ENCODE assay signal across 8 cellular contexts in the genomic region with DNA sequence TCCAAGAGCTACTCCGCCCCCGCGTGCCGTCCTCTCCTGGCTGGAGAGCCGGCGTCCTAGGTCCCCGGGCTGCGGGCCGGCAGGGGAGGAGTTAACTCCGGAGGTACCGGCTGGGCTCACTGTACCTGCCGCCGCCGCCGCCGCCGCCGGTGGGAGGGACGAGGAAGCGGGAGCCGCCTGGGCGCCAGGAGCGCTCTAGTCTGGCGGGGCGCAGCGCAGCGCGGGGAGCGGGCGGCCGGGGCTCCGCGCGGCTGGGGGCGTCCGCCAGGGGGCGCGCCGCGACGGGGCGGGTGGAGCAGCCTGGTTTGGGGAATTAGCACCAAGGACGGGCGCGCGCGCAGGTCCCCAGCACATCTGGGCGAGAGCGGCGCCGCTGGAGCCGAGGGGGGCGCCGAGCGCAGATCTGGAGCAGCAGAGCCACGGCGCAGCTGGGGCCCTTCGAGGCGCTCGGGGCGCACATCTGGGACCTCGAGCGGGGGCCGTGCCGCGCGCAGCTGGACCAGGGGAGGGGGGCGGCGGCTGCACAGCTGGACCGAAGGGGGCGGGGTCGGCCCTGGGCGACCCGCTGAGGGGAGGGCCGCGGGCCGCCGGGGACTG. TPM values are rescaled to one million over a fixed set of nuclear protein-coding genes. Genes with fewer than 3 reads are reported as not detected.
DNase-seq lines count a peak whose midpoint lies in the region; ATAC-seq and TF ChIP-seq lines count a peak whose summit lies in the region.

Gene NXPH3, plus strand, starts transcription at position 348 of the 597 bp plus-strand sequence. CDS start 349 bp downstream, outside the sequence.

- H3K4me1 Mint-ChIP-seq in activated T-helper 17 cell treated with anti-CD3 and anti-CD28 coated beads, Interleukin-2, amount 50 U/mL, for 72 hours: no peaks in the 10 kb centered on the region

- H3K27me3 Mint-ChIP-seq in activated T-helper 17 cell treated with anti-CD3 and anti-CD28 coated beads, Interleukin-2, amount 50 U/mL, for 72 hours: peaks cover 28% of the 10 kb centered on the region

- no peaks in the 10 kb centered on the region for H3K9me3 Mint-ChIP-seq in activated T-helper 17 cell treated with anti-CD3 and anti-CD28 coated beads, Interleukin-2, amount 50 U/mL, for 72 hours

- H3K36me3 ChIP-seq in ACC112 (ENCODE audit: insufficient read depth, low read length) (no peaks in the 10 kb centered on the region), osteoblast (ENCODE audit: insufficient read depth, low read length) (no peaks in the 10 kb centered on the region), upper lobe of left lung (no peaks in the 10 kb centered on the region)

- TF ChIP-seq POLR2A in upper lobe of left lung (IDR thresholded peaks at IDR 0.05): no peak

- H3K4me1 ChIP-seq in ACC112 (ENCODE audit: control insufficient read depth, insufficient read depth, low read length, unreplicated experiment) (peaks cover 10% of the 10 kb centered on the region), foreskin keratinocyte (no peaks in the 10 kb centered on the region), osteoblast (ENCODE audit: insufficient read depth, low read length) (peaks cover 3% of the 10 kb centered on the region), upper lobe of left lung (peaks cover 25 to 46% (median 30%) of the 10 kb centered on the region in 4 donors)

- peak; percentile 45 for DNase-seq in OCI-M1 (lab: John Stamatoyannopoulos, UW)
- DNase-seq in foreskin keratinocyte: peak in 1 of 2 donors; percentile 30
- peak; percentile 97 for DNase-seq in osteoblast (ENCODE audit: insufficient read length, low spot score, missing footprints)
- peak; percentile 67 to 96 for DNase-seq in upper lobe of left lung

- H3K79me2 ChIP-seq in ACC112 (ENCODE audit: control insufficient read depth, insufficient read depth, low read length, unreplicated experiment) (no peaks in the 10 kb centered on the region), osteoblast (ENCODE audit: insufficient read depth, low read length) (no peaks in the 10 kb centered on the region)

- 1 to 2% methylated on average over 19 to 28 of the region's 78 CpGs for WGBS in upper lobe of left lung, 2 donors

- H4K20me1 ChIP-seq in osteoblast (ENCODE audit: insufficient read depth, low read length): no peaks in the 10 kb centered on the region

- H3K27me3 ChIP-seq in ACC112 (ENCODE audit: insufficient read depth, low read length) (peaks cover 17% of the 10 kb centered on the region; the same call in 1 of the 2 replicates), foreskin keratinocyte (peaks cover 38% of the 10 kb centered on the region), osteoblast (ENCODE audit: insufficient read depth, low read length) (peaks cover 18% of the 10 kb centered on the region), upper lobe of left lung (peaks cover 0 to 13% (median 0%) of the 10 kb centered on the region in 4 donors)

- no peak within 1 kb of the TSS for H3K27ac Mint-ChIP-seq in activated T-helper 17 cell treated with anti-CD3 and anti-CD28 coated beads, Interleukin-2, amount 50 U/mL, for 72 hours

- peak within 1 kb of the TSS; percentile 59 for H2AFZ ChIP-seq in ACC112 (ENCODE audit: low read length, unreplicated experiment)
- H2AFZ ChIP-seq in osteoblast (ENCODE audit: low read length): peak within 1 kb of the TSS; percentile 80

- H3K36me3 Mint-ChIP-seq in activated T-helper 17 cell treated with anti-CD3 and anti-CD28 coated beads, Interleukin-2, amount 50 U/mL, for 72 hours (ENCODE audit: low read depth): no peaks in the 10 kb centered on the region

- no peak for TF ChIP-seq EP300 in upper lobe of left lung (IDR thresholded peaks at IDR 0.05)

- H3K4me3 Mint-ChIP-seq in activated T-helper 17 cell treated with anti-CD3 and anti-CD28 coated beads, Interleukin-2, amount 50 U/mL, for 72 hours: peak within 1 kb of the TSS; percentile 51

- H3K4me2 ChIP-seq in osteoblast (ENCODE audit: insufficient read depth, low read length): peak within 1 kb of the TSS; percentile 90

- ATAC-seq in GM21825 (IDR thresholded peaks at IDR 0.05; ENCODE audit: unreplicated experiment) (peak; percentile 39), foreskin keratinocyte (peak; percentile 73), upper lobe of left lung (ENCODE audit: low FRiP score in 2 of 2) (peak in 1 of 2 donors; percentile 80), HG02884 (IDR thresholded peaks at IDR 0.05; ENCODE audit: unreplicated experiment) (no peak)
- peak; percentile 81 for ATAC-seq in activated T-helper 17 cell treated with anti-CD3 and anti-CD28 coated beads, Interleukin-2, amount 50 U/mL, for 72 hours (replicated peaks)

- TF ChIP-seq CTCF in foreskin keratinocyte (conservative IDR thresholded peaks at IDR 0.05) (peak; percentile 78), osteoblast (IDR thresholded peaks at IDR 0.05; ENCODE audit: extremely low read depth, low read depth, low read length) (no peak), upper lobe of left lung (IDR thresholded peaks at IDR 0.05) (peak; percentile 80 to 97 (median 94))

- no peak within 1 kb of the TSS for H3K27ac ChIP-seq in ACC112 (ENCODE audit: low read depth, low read length)
- no peak within 1 kb of the TSS for H3K27ac ChIP-seq in foreskin keratinocyte
- H3K27ac ChIP-seq in osteoblast (ENCODE audit: low read depth, low read length): no peak within 1 kb of the TSS
- peak within 1 kb of the TSS in 3 of 4 donors; percentile 77 to 84 (median 80) for H3K27ac ChIP-seq in upper lobe of left lung

- no peaks in the 10 kb centered on the region for H3K9me3 ChIP-seq in osteoblast (ENCODE audit: low read depth, low read length)
- H3K9me3 ChIP-seq in upper lobe of left lung: no peaks in the 10 kb centered on the region

- H3K4me3 ChIP-seq in ACC112 (ENCODE audit: low read depth, low read length) (peak within 1 kb of the TSS; percentile 83), osteoblast (ENCODE audit: insufficient read depth, low read length) (peak within 1 kb of the TSS; percentile 81), upper lobe of left lung (peak within 1 kb of the TSS; percentile 54 to 67 (median 65))

RNA-seq across cellular contexts. Expression of gene NXPH3, which starts in this region (rescaled TPM):
- total RNA-seq in activated T-helper 17 cell treated with anti-CD3 and anti-CD28 coated beads, Interleukin-2, amount 50 U/mL, for 72 hours: not detected
- 1.1 and 2.0 TPM in 2 replicates for total RNA-seq in foreskin keratinocyte
- polyA plus RNA-seq in foreskin keratinocyte: 1.4 and 2.2 TPM in 2 replicates
- 1.8 and 3.3 TPM in 2 replicates for total RNA-seq in osteoblast
- total RNA-seq in upper lobe of left lung: 1 to 10 TPM; 1.2 to 6.6 (median 4.6) TPM

Comparison
In these comparisons a context has a peak if more than half of its experiments do, and no peak if none do; other contexts are left out.
1. Peak in ATAC-seq in activated T-helper 17 cell treated with anti-CD3 and anti-CD28 coated beads, Interleukin-2, amount 50 U/mL, for 72 hours; RNA of the gene not detected or under 1 TPM.
2. H3K27ac ChIP-seq: peak in upper lobe of left lung (3 of 4); none in ACC112 (single experiment), foreskin keratinocyte (single experiment) and osteoblast (single experiment).
3. Peak in every context shown above with its lines, with median percentiles within 50 percentile points of each other: H3K4me3 ChIP-seq.